ENCODE assay signal across 15 cellular contexts in the genomic region with DNA sequence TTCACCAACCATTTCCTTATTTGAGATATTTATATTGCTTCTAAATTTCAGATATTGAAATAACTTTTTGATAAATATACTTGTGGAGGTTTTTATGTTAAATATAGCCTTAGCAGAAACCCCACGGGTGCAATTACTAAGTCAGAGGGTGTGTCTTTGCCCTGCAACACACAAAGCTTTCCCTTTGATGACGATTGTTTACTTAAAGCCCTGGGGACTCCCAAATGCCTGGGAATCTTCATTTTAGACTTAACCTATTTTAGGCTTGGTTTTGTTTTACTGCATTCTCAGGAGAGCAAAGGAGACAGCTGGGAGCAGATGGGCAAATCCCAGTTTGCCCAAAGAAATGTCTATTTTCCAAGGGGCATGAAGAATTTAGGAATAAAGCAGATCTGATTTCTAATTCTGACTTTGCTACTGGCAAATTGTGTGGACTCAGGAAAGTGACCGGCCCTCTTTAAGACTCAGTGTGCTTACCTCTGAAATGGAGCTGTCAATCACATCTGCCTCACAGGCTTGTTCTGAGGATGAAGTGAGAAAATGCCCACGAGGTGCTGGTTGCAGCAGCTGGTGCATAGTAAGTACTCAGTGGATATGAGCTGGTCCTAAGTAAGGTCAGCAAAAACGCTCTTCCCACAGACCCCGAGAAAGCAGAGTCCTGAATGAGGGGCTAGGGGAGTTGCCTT. TPM values are rescaled to one million over a fixed set of nuclear protein-coding genes. Genes with fewer than 3 reads are reported as not detected.
"Had no signal": no experiment of that assay in that cellular context is flagged by ENCODE, and none has a peak within 500 bp of the region (broad histone marks: within the 10 kb centered on the region; RNA-seq: fewer than 3 reads in every experiment).

No MANE protein-coding gene starts in this region.

- H3K27ac Mint-ChIP-seq: activated naive CD8-positive, alpha-beta T cell treated with anti-CD3 and anti-CD28 coated beads for 36 hours; activated T-helper 1 cell treated with anti-CD3 and anti-CD28 coated beads, Interleukin-12 subunit alpha, Interleukin-12 subunit beta, Interleukin-2, Interleukin-4 antibody, amounts not matched to agents 30 ng/mL and 10 ng/mL and 1 ng/mL, durations not matched to agents 14 hours and 24 hours and 36 hours; T-cell had no signal

- DNase-seq: activated CD4-positive, CD25-positive, alpha-beta regulatory T cell treated with anti-CD3 and anti-CD28 coated beads, Interleukin-2, amount 50 U/mL, for 72 hours; activated naive CD8-positive, alpha-beta T cell treated with anti-CD3 and anti-CD28 coated beads for 36 hours; amygdala; central memory CD4-positive, alpha-beta T cell; colonic mucosa; foreskin melanocyte; pancreas; stimulated activated CD4-positive, alpha-beta T cell treated with anti-CD3 and anti-CD28 coated beads, Interleukin-2, amount 100 ng/mL, for 48 hours; stimulated activated naive CD4-positive, alpha-beta T cell; T-cell; T-helper 9 cell; trophoblast cell had no signal

- H3K27me3 ChIP-seq: colonic mucosa, pancreas had no signal

- H3K4me1 ChIP-seq: colonic mucosa, pancreas had no signal

- H3K27ac ChIP-seq: colonic mucosa, pancreas had no signal

- H3K27me3 Mint-ChIP-seq: activated naive CD8-positive, alpha-beta T cell treated with anti-CD3 and anti-CD28 coated beads for 36 hours; T-cell had no signal

- H3K9me3 ChIP-seq: colonic mucosa, pancreas had no signal

- H3K4me3 ChIP-seq: colonic mucosa, pancreas had no signal

- H3K4me3 Mint-ChIP-seq: activated naive CD8-positive, alpha-beta T cell treated with anti-CD3 and anti-CD28 coated beads for 36 hours; activated T-helper 1 cell treated with anti-CD3 and anti-CD28 coated beads, Interleukin-12 subunit alpha, Interleukin-12 subunit beta, Interleukin-2, Interleukin-4 antibody, amounts not matched to agents 30 ng/mL and 10 ng/mL and 1 ng/mL, durations not matched to agents 14 hours and 24 hours and 36 hours; brain; T-cell had no signal

- H3K36me3 ChIP-seq: colonic mucosa, pancreas had no signal

RNA-seq across cellular contexts. Expression of a gene that starts 49.3 kb away (rescaled TPM):
- total RNA-seq: activated CD8-positive, alpha-beta memory T cell treated with anti-CD3 and anti-CD28 coated beads for 36 hours had no signal
